In the genomic region with DNA sequence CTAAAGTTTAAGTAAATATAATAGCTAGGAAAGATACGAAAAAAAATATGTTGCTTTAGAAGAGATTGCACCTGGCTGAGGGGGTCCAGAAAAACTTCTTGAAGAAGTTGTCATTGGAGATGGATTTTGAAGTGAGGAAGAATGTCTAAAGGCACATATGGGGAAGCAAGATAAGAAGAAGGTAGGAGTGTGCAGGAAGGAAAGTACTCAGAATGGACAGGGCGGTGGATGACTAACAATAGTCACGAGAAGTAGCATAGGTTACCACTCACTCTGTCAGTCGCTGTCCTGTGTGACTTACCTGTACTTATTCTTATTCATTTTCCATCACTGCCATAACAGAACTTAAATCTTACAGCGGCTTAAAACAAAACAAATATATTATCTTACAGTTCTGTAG, we compare ENCODE assay signal across 1 cellular context.
TF ChIP-seq lines count a peak whose summit lies in the region.

No MANE protein-coding gene starts in this region.

TF ChIP-seq in K562, 482 proteins besides CTCF, POLR2A, EP300 and RAD21 (continued from another document and continues in another):
- TF ChIP-seq, protein P1, sequence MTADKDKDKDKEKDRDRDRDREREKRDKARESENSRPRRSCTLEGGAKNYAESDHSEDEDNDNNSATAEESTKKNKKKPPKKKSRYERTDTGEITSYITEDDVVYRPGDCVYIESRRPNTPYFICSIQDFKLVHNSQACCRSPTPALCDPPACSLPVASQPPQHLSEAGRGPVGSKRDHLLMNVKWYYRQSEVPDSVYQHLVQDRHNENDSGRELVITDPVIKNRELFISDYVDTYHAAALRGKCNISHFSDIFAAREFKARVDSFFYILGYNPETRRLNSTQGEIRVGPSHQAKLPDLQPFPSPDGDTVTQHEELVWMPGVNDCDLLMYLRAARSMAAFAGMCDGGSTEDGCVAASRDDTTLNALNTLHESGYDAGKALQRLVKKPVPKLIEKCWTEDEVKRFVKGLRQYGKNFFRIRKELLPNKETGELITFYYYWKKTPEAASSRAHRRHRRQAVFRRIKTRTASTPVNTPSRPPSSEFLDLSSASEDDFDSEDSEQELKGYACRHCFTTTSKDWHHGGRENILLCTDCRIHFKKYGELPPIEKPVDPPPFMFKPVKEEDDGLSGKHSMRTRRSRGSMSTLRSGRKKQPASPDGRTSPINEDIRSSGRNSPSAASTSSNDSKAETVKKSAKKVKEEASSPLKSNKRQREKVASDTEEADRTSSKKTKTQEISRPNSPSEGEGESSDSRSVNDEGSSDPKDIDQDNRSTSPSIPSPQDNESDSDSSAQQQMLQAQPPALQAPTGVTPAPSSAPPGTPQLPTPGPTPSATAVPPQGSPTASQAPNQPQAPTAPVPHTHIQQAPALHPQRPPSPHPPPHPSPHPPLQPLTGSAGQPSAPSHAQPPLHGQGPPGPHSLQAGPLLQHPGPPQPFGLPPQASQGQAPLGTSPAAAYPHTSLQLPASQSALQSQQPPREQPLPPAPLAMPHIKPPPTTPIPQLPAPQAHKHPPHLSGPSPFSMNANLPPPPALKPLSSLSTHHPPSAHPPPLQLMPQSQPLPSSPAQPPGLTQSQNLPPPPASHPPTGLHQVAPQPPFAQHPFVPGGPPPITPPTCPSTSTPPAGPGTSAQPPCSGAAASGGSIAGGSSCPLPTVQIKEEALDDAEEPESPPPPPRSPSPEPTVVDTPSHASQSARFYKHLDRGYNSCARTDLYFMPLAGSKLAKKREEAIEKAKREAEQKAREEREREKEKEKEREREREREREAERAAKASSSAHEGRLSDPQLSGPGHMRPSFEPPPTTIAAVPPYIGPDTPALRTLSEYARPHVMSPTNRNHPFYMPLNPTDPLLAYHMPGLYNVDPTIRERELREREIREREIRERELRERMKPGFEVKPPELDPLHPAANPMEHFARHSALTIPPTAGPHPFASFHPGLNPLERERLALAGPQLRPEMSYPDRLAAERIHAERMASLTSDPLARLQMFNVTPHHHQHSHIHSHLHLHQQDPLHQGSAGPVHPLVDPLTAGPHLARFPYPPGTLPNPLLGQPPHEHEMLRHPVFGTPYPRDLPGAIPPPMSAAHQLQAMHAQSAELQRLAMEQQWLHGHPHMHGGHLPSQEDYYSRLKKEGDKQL (CRISPR knock-in tag; IDR thresholded peaks at IDR 0.05; ENCODE audit: borderline replicate concordance): no peak
- TF ChIP-seq, protein P2, sequence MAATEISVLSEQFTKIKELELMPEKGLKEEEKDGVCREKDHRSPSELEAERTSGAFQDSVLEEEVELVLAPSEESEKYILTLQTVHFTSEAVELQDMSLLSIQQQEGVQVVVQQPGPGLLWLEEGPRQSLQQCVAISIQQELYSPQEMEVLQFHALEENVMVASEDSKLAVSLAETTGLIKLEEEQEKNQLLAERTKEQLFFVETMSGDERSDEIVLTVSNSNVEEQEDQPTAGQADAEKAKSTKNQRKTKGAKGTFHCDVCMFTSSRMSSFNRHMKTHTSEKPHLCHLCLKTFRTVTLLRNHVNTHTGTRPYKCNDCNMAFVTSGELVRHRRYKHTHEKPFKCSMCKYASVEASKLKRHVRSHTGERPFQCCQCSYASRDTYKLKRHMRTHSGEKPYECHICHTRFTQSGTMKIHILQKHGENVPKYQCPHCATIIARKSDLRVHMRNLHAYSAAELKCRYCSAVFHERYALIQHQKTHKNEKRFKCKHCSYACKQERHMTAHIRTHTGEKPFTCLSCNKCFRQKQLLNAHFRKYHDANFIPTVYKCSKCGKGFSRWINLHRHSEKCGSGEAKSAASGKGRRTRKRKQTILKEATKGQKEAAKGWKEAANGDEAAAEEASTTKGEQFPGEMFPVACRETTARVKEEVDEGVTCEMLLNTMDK (IDR thresholded peaks at IDR 0.05; ENCODE audit: borderline replicate concordance, insufficient read depth, low read depth, low read length, poor library complexity, severe bottlenecking): no peak
- TF ChIP-seq, protein P3, sequence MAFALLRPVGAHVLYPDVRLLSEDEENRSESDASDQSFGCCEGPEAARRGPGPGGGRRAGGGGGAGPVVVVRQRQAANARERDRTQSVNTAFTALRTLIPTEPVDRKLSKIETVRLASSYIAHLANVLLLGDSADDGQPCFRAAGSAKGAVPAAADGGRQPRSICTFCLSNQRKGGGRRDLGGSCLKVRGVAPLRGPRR (CRISPR knock-in tag; IDR thresholded peaks at IDR 0.05): no peak
- TF ChIP-seq TOE1 (IDR thresholded peaks at IDR 0.05; ENCODE audit: borderline replicate concordance) (peak; percentile 63), TOE1 (CRISPR knock-in tag; IDR thresholded peaks at IDR 0.05; ENCODE audit: borderline replicate concordance, low read depth) (no peak), KLF10 (CRISPR knock-in tag; IDR thresholded peaks at IDR 0.05) (no peak), CREM (IDR thresholded peaks at IDR 0.05; ENCODE audit: low read depth) (no peak), FOS (IDR thresholded peaks at IDR 0.05; ENCODE audit: extremely low read depth, insufficient read length) (peak; percentile 10), NFIC (IDR thresholded peaks at IDR 0.05) (peak; percentile 66), GATA2 (CRISPR knock-in tag; IDR thresholded peaks at IDR 0.05) (0 out of 2 replicates have a peak, but pooled peaks have one; percentile 11), SMARCB1 (IDR thresholded peaks at IDR 0.05; ENCODE audit: insufficient read length, low read depth) (peak; percentile 82), PTTG1 (tag; IDR thresholded peaks at IDR 0.05; ENCODE audit: low read depth) (no peak), JUND (IDR thresholded peaks at IDR 0.05; ENCODE audit: borderline replicate concordance, low read depth, low read length) (peak; percentile 87), JUND (tag; IDR thresholded peaks at IDR 0.05; ENCODE audit: borderline replicate concordance, low read depth, low read length) (peak; percentile 72; the same call in 2 of the 3 replicates), NEUROD1 (IDR thresholded peaks at IDR 0.05; ENCODE audit: borderline replicate concordance, low read depth, low read length, partially characterized antibody) (peak; percentile 56), ZBTB8A (IDR thresholded peaks at IDR 0.05; ENCODE audit: partially characterized antibody) (no peak), XRCC3 (IDR thresholded peaks at IDR 0.05) (no peak), HDAC2 (IDR thresholded peaks at IDR 0.05) (peak; percentile 59; the same call in 1 of the 2 replicates), FOSL1 (tag; conservative IDR thresholded peaks at IDR 0.05) (peak; percentile 87), TEAD4 (IDR thresholded peaks at IDR 0.05; ENCODE audit: low read length) (peak; percentile 95), TEAD4 (CRISPR knock-in tag; IDR thresholded peaks at IDR 0.05; ENCODE audit: borderline replicate concordance) (no peak), KLF16 (IDR thresholded peaks at IDR 0.05) (0 out of 2 replicates have a peak, but pooled peaks have one; percentile 32), CC2D1A (IDR thresholded peaks at IDR 0.05) (peak; percentile 19; the same call in 1 of the 2 replicates), BHLHE40 (IDR thresholded peaks at IDR 0.05; ENCODE audit: low read length) (peak; percentile 74), BRD9 (IDR thresholded peaks at IDR 0.05; ENCODE audit: low read depth, partially characterized antibody) (peak; percentile 45), CXXC5 (CRISPR knock-in tag; IDR thresholded peaks at IDR 0.05) (0 out of 2 replicates have a peak, but pooled peaks have one; percentile 37), SRF (CRISPR knock-in tag; IDR thresholded peaks at IDR 0.05) (0 out of 4 replicates have a peak, but pooled peaks of 1 of the 2 experiments have one; percentile 25), MTA2 (IDR thresholded peaks at IDR 0.05; ENCODE audit: low read depth) (peak; percentile 95), NFYB (IDR thresholded peaks at IDR 0.05; ENCODE audit: extremely low read depth, insufficient read length) (no peak), RFX1 (IDR thresholded peaks at IDR 0.05) (peak; percentile 39; the same call in 1 of the 2 replicates), HDAC8 (tag; IDR thresholded peaks at IDR 0.05) (no peak), ARHGAP35 (IDR thresholded peaks at IDR 0.05; ENCODE audit: partially characterized antibody) (no peak)
- TF ChIP-seq, protein P4, sequence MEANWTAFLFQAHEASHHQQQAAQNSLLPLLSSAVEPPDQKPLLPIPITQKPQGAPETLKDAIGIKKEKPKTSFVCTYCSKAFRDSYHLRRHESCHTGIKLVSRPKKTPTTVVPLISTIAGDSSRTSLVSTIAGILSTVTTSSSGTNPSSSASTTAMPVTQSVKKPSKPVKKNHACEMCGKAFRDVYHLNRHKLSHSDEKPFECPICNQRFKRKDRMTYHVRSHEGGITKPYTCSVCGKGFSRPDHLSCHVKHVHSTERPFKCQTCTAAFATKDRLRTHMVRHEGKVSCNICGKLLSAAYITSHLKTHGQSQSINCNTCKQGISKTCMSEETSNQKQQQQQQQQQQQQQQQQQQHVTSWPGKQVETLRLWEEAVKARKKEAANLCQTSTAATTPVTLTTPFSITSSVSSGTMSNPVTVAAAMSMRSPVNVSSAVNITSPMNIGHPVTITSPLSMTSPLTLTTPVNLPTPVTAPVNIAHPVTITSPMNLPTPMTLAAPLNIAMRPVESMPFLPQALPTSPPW (CRISPR knock-in tag; IDR thresholded peaks at IDR 0.05): peak; percentile 25; the same call in 1 of the 2 replicates
- TF ChIP-seq, protein P5, sequence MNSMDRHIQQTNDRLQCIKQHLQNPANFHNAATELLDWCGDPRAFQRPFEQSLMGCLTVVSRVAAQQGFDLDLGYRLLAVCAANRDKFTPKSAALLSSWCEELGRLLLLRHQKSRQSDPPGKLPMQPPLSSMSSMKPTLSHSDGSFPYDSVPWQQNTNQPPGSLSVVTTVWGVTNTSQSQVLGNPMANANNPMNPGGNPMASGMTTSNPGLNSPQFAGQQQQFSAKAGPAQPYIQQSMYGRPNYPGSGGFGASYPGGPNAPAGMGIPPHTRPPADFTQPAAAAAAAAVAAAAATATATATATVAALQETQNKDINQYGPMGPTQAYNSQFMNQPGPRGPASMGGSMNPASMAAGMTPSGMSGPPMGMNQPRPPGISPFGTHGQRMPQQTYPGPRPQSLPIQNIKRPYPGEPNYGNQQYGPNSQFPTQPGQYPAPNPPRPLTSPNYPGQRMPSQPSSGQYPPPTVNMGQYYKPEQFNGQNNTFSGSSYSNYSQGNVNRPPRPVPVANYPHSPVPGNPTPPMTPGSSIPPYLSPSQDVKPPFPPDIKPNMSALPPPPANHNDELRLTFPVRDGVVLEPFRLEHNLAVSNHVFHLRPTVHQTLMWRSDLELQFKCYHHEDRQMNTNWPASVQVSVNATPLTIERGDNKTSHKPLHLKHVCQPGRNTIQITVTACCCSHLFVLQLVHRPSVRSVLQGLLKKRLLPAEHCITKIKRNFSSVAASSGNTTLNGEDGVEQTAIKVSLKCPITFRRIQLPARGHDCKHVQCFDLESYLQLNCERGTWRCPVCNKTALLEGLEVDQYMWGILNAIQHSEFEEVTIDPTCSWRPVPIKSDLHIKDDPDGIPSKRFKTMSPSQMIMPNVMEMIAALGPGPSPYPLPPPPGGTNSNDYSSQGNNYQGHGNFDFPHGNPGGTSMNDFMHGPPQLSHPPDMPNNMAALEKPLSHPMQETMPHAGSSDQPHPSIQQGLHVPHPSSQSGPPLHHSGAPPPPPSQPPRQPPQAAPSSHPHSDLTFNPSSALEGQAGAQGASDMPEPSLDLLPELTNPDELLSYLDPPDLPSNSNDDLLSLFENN (IDR thresholded peaks at IDR 0.05; ENCODE audit: low read depth in 2 of 2, low read length in 2 of 2): peak in 1 of 2 experiments; percentile 71; a peak in 1 of 4 replicates
- TF ChIP-seq, protein P6, sequence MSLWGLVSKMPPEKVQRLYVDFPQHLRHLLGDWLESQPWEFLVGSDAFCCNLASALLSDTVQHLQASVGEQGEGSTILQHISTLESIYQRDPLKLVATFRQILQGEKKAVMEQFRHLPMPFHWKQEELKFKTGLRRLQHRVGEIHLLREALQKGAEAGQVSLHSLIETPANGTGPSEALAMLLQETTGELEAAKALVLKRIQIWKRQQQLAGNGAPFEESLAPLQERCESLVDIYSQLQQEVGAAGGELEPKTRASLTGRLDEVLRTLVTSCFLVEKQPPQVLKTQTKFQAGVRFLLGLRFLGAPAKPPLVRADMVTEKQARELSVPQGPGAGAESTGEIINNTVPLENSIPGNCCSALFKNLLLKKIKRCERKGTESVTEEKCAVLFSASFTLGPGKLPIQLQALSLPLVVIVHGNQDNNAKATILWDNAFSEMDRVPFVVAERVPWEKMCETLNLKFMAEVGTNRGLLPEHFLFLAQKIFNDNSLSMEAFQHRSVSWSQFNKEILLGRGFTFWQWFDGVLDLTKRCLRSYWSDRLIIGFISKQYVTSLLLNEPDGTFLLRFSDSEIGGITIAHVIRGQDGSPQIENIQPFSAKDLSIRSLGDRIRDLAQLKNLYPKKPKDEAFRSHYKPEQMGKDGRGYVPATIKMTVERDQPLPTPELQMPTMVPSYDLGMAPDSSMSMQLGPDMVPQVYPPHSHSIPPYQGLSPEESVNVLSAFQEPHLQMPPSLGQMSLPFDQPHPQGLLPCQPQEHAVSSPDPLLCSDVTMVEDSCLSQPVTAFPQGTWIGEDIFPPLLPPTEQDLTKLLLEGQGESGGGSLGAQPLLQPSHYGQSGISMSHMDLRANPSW (CRISPR knock-in tag; IDR thresholded peaks at IDR 0.05): no peak
- TF ChIP-seq, protein P7, sequence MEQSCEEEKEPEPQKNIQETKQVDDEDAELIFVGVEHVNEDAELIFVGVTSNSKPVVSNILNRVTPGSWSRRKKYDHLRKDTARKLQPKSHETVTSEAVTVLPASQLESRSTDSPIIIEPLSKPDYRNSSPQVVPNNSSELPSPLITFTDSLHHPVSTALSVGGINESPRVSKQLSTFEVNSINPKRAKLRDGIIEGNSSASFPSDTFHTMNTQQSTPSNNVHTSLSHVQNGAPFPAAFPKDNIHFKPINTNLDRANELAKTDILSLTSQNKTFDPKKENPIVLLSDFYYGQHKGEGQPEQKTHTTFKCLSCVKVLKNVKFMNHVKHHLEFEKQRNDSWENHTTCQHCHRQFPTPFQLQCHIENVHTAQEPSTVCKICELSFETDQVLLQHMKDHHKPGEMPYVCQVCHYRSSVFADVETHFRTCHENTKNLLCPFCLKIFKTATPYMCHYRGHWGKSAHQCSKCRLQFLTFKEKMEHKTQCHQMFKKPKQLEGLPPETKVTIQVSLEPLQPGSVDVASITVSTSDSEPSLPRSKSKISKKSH (CRISPR knock-in tag; IDR thresholded peaks at IDR 0.05): no peak
- TF ChIP-seq, protein P8, sequence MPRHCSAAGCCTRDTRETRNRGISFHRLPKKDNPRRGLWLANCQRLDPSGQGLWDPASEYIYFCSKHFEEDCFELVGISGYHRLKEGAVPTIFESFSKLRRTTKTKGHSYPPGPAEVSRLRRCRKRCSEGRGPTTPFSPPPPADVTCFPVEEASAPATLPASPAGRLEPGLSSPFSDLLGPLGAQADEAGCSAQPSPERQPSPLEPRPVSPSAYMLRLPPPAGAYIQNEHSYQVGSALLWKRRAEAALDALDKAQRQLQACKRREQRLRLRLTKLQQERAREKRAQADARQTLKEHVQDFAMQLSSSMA (CRISPR knock-in tag; IDR thresholded peaks at IDR 0.05): no peak
- TF ChIP-seq, protein P9, sequence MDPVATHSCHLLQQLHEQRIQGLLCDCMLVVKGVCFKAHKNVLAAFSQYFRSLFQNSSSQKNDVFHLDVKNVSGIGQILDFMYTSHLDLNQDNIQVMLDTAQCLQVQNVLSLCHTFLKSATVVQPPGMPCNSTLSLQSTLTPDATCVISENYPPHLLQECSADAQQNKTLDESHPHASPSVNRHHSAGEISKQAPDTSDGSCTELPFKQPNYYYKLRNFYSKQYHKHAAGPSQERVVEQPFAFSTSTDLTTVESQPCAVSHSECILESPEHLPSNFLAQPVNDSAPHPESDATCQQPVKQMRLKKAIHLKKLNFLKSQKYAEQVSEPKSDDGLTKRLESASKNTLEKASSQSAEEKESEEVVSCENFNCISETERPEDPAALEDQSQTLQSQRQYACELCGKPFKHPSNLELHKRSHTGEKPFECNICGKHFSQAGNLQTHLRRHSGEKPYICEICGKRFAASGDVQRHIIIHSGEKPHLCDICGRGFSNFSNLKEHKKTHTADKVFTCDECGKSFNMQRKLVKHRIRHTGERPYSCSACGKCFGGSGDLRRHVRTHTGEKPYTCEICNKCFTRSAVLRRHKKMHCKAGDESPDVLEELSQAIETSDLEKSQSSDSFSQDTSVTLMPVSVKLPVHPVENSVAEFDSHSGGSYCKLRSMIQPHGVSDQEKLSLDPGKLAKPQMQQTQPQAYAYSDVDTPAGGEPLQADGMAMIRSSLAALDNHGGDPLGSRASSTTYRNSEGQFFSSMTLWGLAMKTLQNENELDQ (CRISPR knock-in tag; IDR thresholded peaks at IDR 0.05; ENCODE audit: borderline replicate concordance): no peak
